ENCODE assay signal across 11 cellular contexts in the genomic region with DNA sequence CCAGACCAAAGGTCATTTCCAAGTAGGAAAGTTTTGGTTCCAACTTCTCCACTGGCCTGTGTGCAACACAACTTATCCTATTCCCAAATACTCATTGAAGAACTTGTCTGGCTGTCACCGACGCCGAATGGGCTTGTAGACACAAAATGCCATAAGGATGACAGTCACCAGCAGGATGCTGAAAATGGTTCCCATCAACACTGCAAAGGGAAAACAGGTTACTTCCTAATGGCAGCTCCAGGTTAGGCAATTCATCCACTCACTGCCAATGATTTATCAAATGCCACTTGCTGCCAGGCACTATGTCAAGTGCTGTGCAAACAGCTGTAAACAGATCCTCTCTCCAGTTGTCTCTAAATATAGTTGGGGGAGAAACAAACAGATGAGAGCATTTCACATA. TPM values are rescaled to one million over a fixed set of nuclear protein-coding genes. Genes with fewer than 3 reads are reported as not detected.
DNase-seq lines count a peak whose midpoint lies in the region; ATAC-seq and TF ChIP-seq lines count a peak whose summit lies in the region.
"Had no signal": no experiment of that assay in that cellular context is flagged by ENCODE, and none has a peak within 500 bp of the region (broad histone marks: within the 10 kb centered on the region; RNA-seq: fewer than 3 reads in every experiment).

No MANE protein-coding gene starts in this region.

- H3K36me3 ChIP-seq in esophagus muscularis mucosa (peaks cover 3 to 40% (median 22%) of the 10 kb centered on the region in 4 donors), osteoblast (ENCODE audit: insufficient read depth, low read length) (peaks cover 41% of the 10 kb centered on the region)
- peaks cover 16% of the 10 kb centered on the region for H3K36me3 ChIP-seq in CD8-positive, alpha-beta T cell (ENCODE audit: insufficient read depth, low read length)

- H3K27ac ChIP-seq in esophagus muscularis mucosa (replicated peaks in 1 of 4) = peak overlapping the region; percentile 52 to 84 (median 67)
- peak overlapping the region; percentile 33 for H3K27ac ChIP-seq in osteoblast (ENCODE audit: low read depth, low read length)
- no peak overlapping the region for H3K27ac ChIP-seq in CD8-positive, alpha-beta T cell (ENCODE audit: low read depth, low read length)

- H3K4me1 Mint-ChIP-seq in CD8-positive, alpha-beta T cell (ENCODE audit: low read depth) = peaks cover 39% of the 10 kb centered on the region

- peaks cover 43% of the 10 kb centered on the region for H3K36me3 Mint-ChIP-seq in CD8-positive, alpha-beta T cell

- TF ChIP-seq CTCF in esophagus muscularis mucosa (IDR thresholded peaks at IDR 0.05) (no peak), osteoblast (IDR thresholded peaks at IDR 0.05; ENCODE audit: extremely low read depth, low read depth, low read length) (no peak)
- TF ChIP-seq CTCF in CD8-positive, alpha-beta T cell (IDR thresholded peaks at IDR 0.05) = no peak

- CTCF ChIA-PET in CD8-positive, alpha-beta T cell (lab: Charles Lee) = interaction anchor here (0.9 kb wide), 1 partner anchor 8 kb away, joined by 3 read pairs; no protein-coding TSS in a partner anchor

- H3K4me3 Mint-ChIP-seq in CD8-positive, alpha-beta T cell = no peak overlapping the region
- H3K4me3 Mint-ChIP-seq: mesothelial cell of epicardium had no signal

- WGBS in esophagus muscularis mucosa = 84% methylated on average over 3 of the region's 3 CpGs

- H2AFZ ChIP-seq in osteoblast (ENCODE audit: low read length) = no peak overlapping the region

- no peaks in the 10 kb centered on the region for H3K27me3 Mint-ChIP-seq in CD8-positive, alpha-beta T cell (ENCODE audit: low read depth)

- H3K27me3 ChIP-seq in esophagus muscularis mucosa = no peaks in the 10 kb centered on the region
- H3K27me3 ChIP-seq in osteoblast (ENCODE audit: insufficient read depth, low read length) = no peaks in the 10 kb centered on the region
- no peaks in the 10 kb centered on the region for H3K27me3 ChIP-seq in CD8-positive, alpha-beta T cell (ENCODE audit: insufficient read depth, low read length)

- H3K79me2 ChIP-seq in osteoblast (ENCODE audit: insufficient read depth, low read length) = peaks cover 53% of the 10 kb centered on the region

- DNase-seq in DMS53 treated with DMSO at 0.1 percent for 48 hours (lab: John Stamatoyannopoulos, UW; ENCODE audit: unreplicated experiment) (peak; percentile 98), NCI-H2196 (lab: John Stamatoyannopoulos, UW; ENCODE audit: unreplicated experiment) (peak; percentile 53), esophagus muscularis mucosa (ENCODE audit: extremely low spot score) (no peak), osteoblast (ENCODE audit: insufficient read length, low spot score, missing footprints) (no peak), GM19238 (ENCODE audit: insufficient read length, low spot score) (no peak), SKM-1 treated with dmso at 0.1 percent for 144 hours (lab: John Stamatoyannopoulos, UW; ENCODE audit: unreplicated experiment) (no peak)
- DNase-seq in CD8-positive, alpha-beta T cell = no peak
- DNase-seq: foreskin fibroblast, NCI-H524 treated with DMSO at 0.1 percent for 48 hours had no signal

- H3K4me3 ChIP-seq in esophagus muscularis mucosa = no peak overlapping the region
- H3K4me3 ChIP-seq in osteoblast (ENCODE audit: insufficient read depth, low read length) = no peak overlapping the region
- no peak overlapping the region for H3K4me3 ChIP-seq in CD8-positive, alpha-beta T cell (ENCODE audit: low read depth, low read length)
- H3K4me3 ChIP-seq: skin epidermis had no signal

- H4K20me1 ChIP-seq in osteoblast (ENCODE audit: insufficient read depth, low read length) = peaks cover 12% of the 10 kb centered on the region

- ATAC-seq in CD8-positive, alpha-beta T cell = no peak

- H3K9me3 Mint-ChIP-seq in CD8-positive, alpha-beta T cell = no peaks in the 10 kb centered on the region
- H3K9me3 Mint-ChIP-seq: mesothelial cell of epicardium had no signal

- H3K27ac Mint-ChIP-seq in CD8-positive, alpha-beta T cell = no peak overlapping the region

- H3K9me3 ChIP-seq in esophagus muscularis mucosa (no peaks in the 10 kb centered on the region), osteoblast (ENCODE audit: low read depth, low read length) (no peaks in the 10 kb centered on the region)
- no peaks in the 10 kb centered on the region for H3K9me3 ChIP-seq in CD8-positive, alpha-beta T cell (ENCODE audit: low read length)

- POLR2A ChIA-PET in CD8-positive, alpha-beta T cell (lab: Charles Lee) = no interaction called here

- TF ChIP-seq POLR2A in esophagus muscularis mucosa (IDR thresholded peaks at IDR 0.05; ENCODE audit: low read depth) = no peak

- TF ChIP-seq EP300 in esophagus muscularis mucosa (IDR thresholded peaks at IDR 0.05) = no peak

- H3K4me1 ChIP-seq in esophagus muscularis mucosa (peaks cover 23 to 69% (median 62%) of the 10 kb centered on the region in 4 donors), osteoblast (ENCODE audit: insufficient read depth, low read length) (peaks cover 25% of the 10 kb centered on the region)
- peaks cover 28% of the 10 kb centered on the region for H3K4me1 ChIP-seq in CD8-positive, alpha-beta T cell (ENCODE audit: insufficient read depth, low read length)

- H3K4me2 ChIP-seq in osteoblast (ENCODE audit: insufficient read depth, low read length) = no peak overlapping the region

- intact Hi-C loops in esophagus muscularis mucosa (cut with DNase I) = no loop called here
- intact Hi-C loops in CD8-positive, alpha-beta T cell (cut with DNase I, micrococcal nuclease) = no loop called here

RNA-seq across cellular contexts. Expression of gene C12orf76, which starts 6.1 kb away (rescaled TPM):
- total RNA-seq in esophagus muscularis mucosa (10 to 100 TPM; 13.6 to 14.7 (median 13.9) TPM), osteoblast (7.6 and 9.4 TPM in 2 replicates)
- total RNA-seq in CD8-positive, alpha-beta T cell = 1 to 10 TPM; 8.7 to 9.6 TPM

RNA-seq across cellular contexts. Expression of gene ANKRD13A, which starts 43.0 kb away (rescaled TPM):
- total RNA-seq in esophagus muscularis mucosa (100 to 1,000 TPM in 2 of 4 donors, 10 to 100 TPM in 2; 91.3 to 165 (median 124) TPM), osteoblast (94.1 and 113 TPM in 2 replicates)
- 10 to 100 TPM; 38.8 to 41.7 TPM for total RNA-seq in CD8-positive, alpha-beta T cell

RNA-seq across cellular contexts. Expression of gene GIT2, which starts 46.1 kb away (rescaled TPM):
- total RNA-seq in esophagus muscularis mucosa (10 to 100 TPM; 28.7 to 46.5 (median 36.2) TPM), osteoblast (43.4 and 45.4 TPM in 2 replicates)
- total RNA-seq in CD8-positive, alpha-beta T cell = 10 to 100 TPM; 47.6 to 57.9 TPM

Comparison
In these comparisons a context has a peak if more than half of its experiments do, and no peak if none do; other contexts are left out.
1. DNase-seq: peak in DMS53 treated with DMSO at 0.1 percent for 48 hours (single experiment) and NCI-H2196 (single experiment); none in esophagus muscularis mucosa (single experiment), osteoblast (single experiment), GM19238 (single experiment), SKM-1 treated with dmso at 0.1 percent for 144 hours (single experiment) and CD8-positive, alpha-beta T cell (0 of 7).